In the genomic region with DNA sequence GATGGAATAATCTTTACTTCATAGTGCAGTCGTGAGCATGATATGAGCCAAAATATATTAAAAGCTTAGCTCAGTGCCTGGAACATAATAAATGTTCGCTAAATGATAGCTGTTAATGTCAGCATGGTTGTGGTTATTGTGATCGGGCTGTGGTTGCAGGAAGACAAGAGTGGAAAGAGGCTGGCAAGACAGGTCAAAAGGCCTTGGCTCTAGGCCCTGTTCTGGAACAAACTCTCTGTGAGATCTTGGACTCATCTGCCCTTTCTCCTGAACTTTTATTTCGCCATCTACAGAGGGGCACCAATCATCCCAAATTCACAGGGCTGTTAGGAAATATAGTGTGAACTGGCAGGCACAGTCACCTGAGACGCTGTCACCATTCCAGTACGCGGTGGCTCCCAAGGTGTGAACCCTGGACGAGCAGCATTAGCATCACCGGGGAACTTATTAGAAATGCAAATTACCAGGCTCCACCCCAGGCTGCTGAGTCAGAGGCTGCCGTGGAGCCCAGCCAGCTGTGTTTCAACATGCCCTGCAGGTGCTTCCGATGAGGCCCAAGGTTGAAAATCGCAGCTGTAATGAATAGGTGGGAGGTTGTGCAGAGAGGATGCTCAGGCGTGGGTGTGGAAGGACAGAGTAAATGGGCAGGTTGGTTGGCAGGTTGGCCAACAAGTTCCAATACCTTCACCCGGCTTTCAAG, we compare ENCODE assay signal across 8 cellular contexts. TPM values are rescaled to one million over a fixed set of nuclear protein-coding genes. Genes with fewer than 3 reads are reported as not detected.
DNase-seq lines count a peak whose midpoint lies in the region; ATAC-seq, FAIRE-seq and TF ChIP-seq lines count a peak whose summit lies in the region.

No MANE protein-coding gene starts in this region.

- H3K4me3 ChIP-seq in left ventricle myocardium inferior = no peak overlapping the region

- TF ChIP-seq POLR2A in H54 (IDR thresholded peaks at IDR 0.05; ENCODE audit: low read depth, low read length) = no peak

- ATAC-seq in GM18511 (IDR thresholded peaks at IDR 0.05; ENCODE audit: unreplicated experiment) (peak; percentile 89), HG02610 (IDR thresholded peaks at IDR 0.05; ENCODE audit: unreplicated experiment) (peak; percentile 49)

- TF ChIP-seq CTCF in left ventricle myocardium inferior (IDR thresholded peaks at IDR 0.05; ENCODE audit: borderline replicate concordance) = no peak

- no peaks in the 10 kb centered on the region for H3K27me3 ChIP-seq in left ventricle myocardium inferior (ENCODE audit: low read depth)

- H3K27ac ChIP-seq in left ventricle myocardium inferior (replicated peaks) = no peak overlapping the region

- H3K9me3 ChIP-seq in left ventricle myocardium inferior (replicated peaks) = no peaks in the 10 kb centered on the region

- DNase-seq in NCI-H510A treated with DMSO at 0.1 percent for 48 hours (lab: John Stamatoyannopoulos, UW) (peak; percentile 24), islet precursor cell (peak; percentile 68), RCC 7860 (ENCODE audit: low spot score) (no peak), GDM1 (lab: John Stamatoyannopoulos, UW) (no peak), left ventricle myocardium inferior (no peak), H54 (ENCODE audit: insufficient read length, low spot score) (no peak)

- intact Hi-C loops in left ventricle myocardium inferior (cut with micrococcal nuclease) = no loop called here

- peaks cover 10% of the 10 kb centered on the region for H3K36me3 ChIP-seq in left ventricle myocardium inferior

- peaks cover 6% of the 10 kb centered on the region for H3K4me1 ChIP-seq in left ventricle myocardium inferior

- FAIRE-seq in RCC 7860 (lab: Jason Lieb, UNC) (no peak), H54 (lab: Jason Lieb, UNC) (no peak)

RNA-seq across cellular contexts. Expression of a gene that starts 50.2 kb away (rescaled TPM):
- total RNA-seq in left ventricle myocardium inferior = 31.3 TPM

Comparison
In these comparisons a context has a peak if more than half of its experiments do, and no peak if none do; other contexts are left out.
1. DNase-seq: peak in NCI-H510A treated with DMSO at 0.1 percent for 48 hours (single experiment) and islet precursor cell (single experiment); none in RCC 7860 (single experiment), GDM1 (single experiment), left ventricle myocardium inferior (single experiment) and H54 (single experiment).